Comparison of ENCODE assay signal across 1 cellular context in genomic region chr10:120805014-120805805, GRCh38.
TF ChIP-seq lines count a peak whose summit lies in the region.

No MANE protein-coding gene starts in this region.

TF ChIP-seq in GM23338, 12 proteins besides CTCF, POLR2A, EP300 and RAD21 (continued from another document):
- TF ChIP-seq ZNF462 (CRISPR knock-in tag; IDR thresholded peaks at IDR 0.05) (no peak), ZNF114 (CRISPR knock-in tag; IDR thresholded peaks at IDR 0.05) (no peak), STAT1 (IDR thresholded peaks at IDR 0.05; ENCODE audit: unreplicated experiment) (no peak), ZNF331 (CRISPR knock-in tag; IDR thresholded peaks at IDR 0.05; ENCODE audit: low read depth) (no peak), EZH2 (IDR thresholded peaks at IDR 0.05; ENCODE audit: low read depth, unreplicated experiment) (no peak), ETS1 (IDR thresholded peaks at IDR 0.05) (no peak), CREB1 (CRISPR knock-in tag; IDR thresholded peaks at IDR 0.05; ENCODE audit: low read depth) (no peak), NANOG (IDR thresholded peaks at IDR 0.05; ENCODE audit: borderline replicate concordance) (no peak), REST (IDR thresholded peaks at IDR 0.05; ENCODE audit: unreplicated experiment) (no peak)
